20 cellular contexts compared by ENCODE assay signal in genomic region chr2:17196380-17196779, GRCh38.
"Had no signal": no experiment of that assay in that cellular context is flagged by ENCODE, and none has a peak within 500 bp of the region (broad histone marks: within the 10 kb centered on the region; RNA-seq: fewer than 3 reads in every experiment).

No MANE protein-coding gene starts in this region.

- ATAC-seq: left cardiac atrium; lower lobe of right lung; natural killer cell treated with Interleukin-12 subunit alpha and Interleukin-12 subunit beta and Interleukin-15 and Interleukin-18, amount 100 ng/mL, for 72 hours; pancreas; right cardiac atrium had no signal

- H3K9ac ChIP-seq: neural progenitor cell had no signal

- H3K27me3 ChIP-seq: neural progenitor cell, pancreas, uterus had no signal

- DNase-seq: dermis blood vessel endothelial cell; endodermal cell; foreskin melanocyte; head of caudate nucleus; kidney; left cardiac atrium; left ventricle myocardium inferior; lower lobe of right lung; midbrain; occipital lobe; pancreas; right cardiac atrium; stimulated activated CD4-positive, alpha-beta T cell treated with anti-CD3 and anti-CD28 coated beads, Interleukin-2, amount 100 ng/mL, for 48 hours; stimulated activated naive CD4-positive, alpha-beta T cell treated with Interleukin-2 at 50 U/mL for 16 hours; trophoblast cell; uterus had no signal

- H3K9me3 ChIP-seq: left ventricle myocardium inferior, lower lobe of right lung, pancreas, uterus had no signal

- H3K36me3 ChIP-seq: left ventricle myocardium inferior, lower lobe of right lung, neural progenitor cell, pancreas, uterus had no signal

- H3K4me1 ChIP-seq: left ventricle myocardium inferior, lower lobe of right lung, neural progenitor cell, pancreas, uterus had no signal

- H3K4me3 ChIP-seq: hepatocyte, left ventricle myocardium inferior, lower lobe of right lung, neural progenitor cell, pancreas, smooth muscle cell, uterus had no signal

- H3K4me2 ChIP-seq: hepatocyte, neural progenitor cell, smooth muscle cell had no signal
